In the genomic region with DNA sequence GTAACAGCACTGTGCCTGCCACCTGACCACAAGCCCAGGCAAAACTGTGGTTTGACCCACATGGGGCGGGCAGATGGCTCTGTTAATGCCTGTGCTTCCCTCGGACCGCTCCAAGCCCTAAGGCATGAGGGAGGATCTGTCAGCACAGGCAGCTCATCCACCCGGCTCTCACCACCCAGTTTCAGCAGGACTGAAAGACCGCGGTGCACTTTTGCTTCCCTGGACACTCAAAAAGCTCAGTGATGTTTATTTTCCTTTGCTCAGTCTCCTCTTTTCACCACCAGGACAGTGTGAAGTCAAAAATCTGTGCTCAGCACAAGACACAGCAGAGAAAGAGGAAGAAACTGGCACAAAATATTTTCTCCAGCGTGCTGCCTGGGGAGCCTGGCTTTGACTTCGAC, we compare ENCODE assay signal across 11 cellular contexts.
DNase-seq lines count a peak whose midpoint lies in the region; ATAC-seq and TF ChIP-seq lines count a peak whose summit lies in the region.
"Had no signal": no experiment of that assay in that cellular context is flagged by ENCODE, and none has a peak within 500 bp of the region (broad histone marks: within the 10 kb centered on the region; RNA-seq: fewer than 3 reads in every experiment).

No MANE protein-coding gene starts in this region.

- no peaks in the 10 kb centered on the region for H3K36me3 ChIP-seq in neutrophil

- no peaks in the 10 kb centered on the region for H3K27me3 ChIP-seq in neutrophil

- no peak overlapping the region for H3K4me3 ChIP-seq in neutrophil (ENCODE audit: low read depth in 1 of 2, low read length in 1 of 2)

- peaks cover 21% of the 10 kb centered on the region for H3K4me1 Mint-ChIP-seq in dendritic cell treated with granulocyte-macrophage colony-stimulating factor and Interleukin-4, amounts not matched to agents 40 ng/mL and 50 ng/mL, for 4 days (ENCODE audit: low read depth)

- H3K27ac ChIP-seq in neutrophil = peak overlapping the region; percentile 29

- ATAC-seq in HG02981 (IDR thresholded peaks at IDR 0.05; ENCODE audit: unreplicated experiment) (no peak), GM21367 (IDR thresholded peaks at IDR 0.05; ENCODE audit: unreplicated experiment) (no peak), GM21529 (IDR thresholded peaks at IDR 0.05; ENCODE audit: unreplicated experiment) (no peak)

- DNase-seq in G401 (ENCODE audit: low spot score) (peak; percentile 91), RPMI8226 (peak; percentile 93), SIG-M5 (lab: John Stamatoyannopoulos, UW) (no peak)
- DNase-seq: activated CD4-positive, alpha-beta T cell treated with anti-CD3 and anti-CD28 coated beads for 48 hours; Caco-2 had no signal

- peaks cover 0 to 9% of the 10 kb centered on the region in 2 experiments for H3K4me1 ChIP-seq in neutrophil (ENCODE audit: control insufficient read depth in 1 of 2, insufficient read depth in 1 of 2, low read depth in 1 of 2, low read length in 1 of 2)
- H3K4me1 ChIP-seq: Caco-2 had no signal

- intact Hi-C loops in dendritic cell treated with granulocyte-macrophage colony-stimulating factor and Interleukin-4, amounts not matched to agents 40 ng/mL and 50 ng/mL, for 4 days (cut with micrococcal nuclease) = no loop called here

- peak overlapping the region; percentile 45 for H3K27ac Mint-ChIP-seq in dendritic cell treated with granulocyte-macrophage colony-stimulating factor and Interleukin-4, amounts not matched to agents 40 ng/mL and 50 ng/mL, for 4 days

- peaks cover 5% of the 10 kb centered on the region for H3K36me3 Mint-ChIP-seq in dendritic cell treated with granulocyte-macrophage colony-stimulating factor and Interleukin-4, amounts not matched to agents 40 ng/mL and 50 ng/mL, for 4 days (ENCODE audit: low read depth)

- no peaks in the 10 kb centered on the region for H3K9me3 ChIP-seq in neutrophil

- H3K4me3 Mint-ChIP-seq in dendritic cell treated with granulocyte-macrophage colony-stimulating factor and Interleukin-4, amounts not matched to agents 40 ng/mL and 50 ng/mL, for 4 days = no peak overlapping the region
- H3K4me3 Mint-ChIP-seq: neural crest cell had no signal

- in situ Hi-C loops in G401 (cut with HindIII; ENCODE audit: low sequenced_read_pairs) = no loop called here

- TF ChIP-seq CTCF in neutrophil (IDR thresholded peaks at IDR 0.05) = no peak

- peaks cover 5% of the 10 kb centered on the region for H3K27me3 Mint-ChIP-seq in dendritic cell treated with granulocyte-macrophage colony-stimulating factor and Interleukin-4, amounts not matched to agents 40 ng/mL and 50 ng/mL, for 4 days

- peaks cover 12% of the 10 kb centered on the region for H3K9me3 Mint-ChIP-seq in dendritic cell treated with granulocyte-macrophage colony-stimulating factor and Interleukin-4, amounts not matched to agents 40 ng/mL and 50 ng/mL, for 4 days
